In the genomic region with DNA sequence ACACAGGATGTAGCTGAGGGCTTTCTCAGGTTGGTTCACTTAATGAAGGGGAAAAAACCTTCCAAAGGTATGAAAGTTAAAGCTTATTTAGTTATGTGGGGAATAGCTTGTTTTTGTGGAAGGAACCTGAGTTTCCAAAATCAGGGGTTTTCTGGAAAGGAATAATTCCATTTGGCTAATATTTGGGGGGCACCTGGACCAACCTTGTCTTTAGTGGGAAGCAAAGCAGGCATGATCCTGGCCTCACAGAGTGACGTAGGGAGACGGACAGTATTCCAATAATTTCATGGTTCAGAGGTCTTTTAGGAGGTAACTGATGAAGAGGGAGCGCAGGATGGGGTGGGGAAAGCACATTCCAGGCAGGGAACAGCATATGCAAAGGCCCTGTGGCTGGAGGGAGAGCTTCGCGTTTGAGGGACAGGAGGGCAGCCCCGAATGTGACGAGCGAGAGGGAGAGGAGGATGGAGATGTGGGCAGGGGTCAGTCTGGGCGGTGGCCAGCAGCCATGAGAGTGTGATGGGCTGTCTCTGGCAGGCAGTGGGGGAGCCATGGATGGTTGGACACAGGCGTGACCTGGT, we compare ENCODE assay signal across 1 cellular context.
TF ChIP-seq lines count a peak whose summit lies in the region.

No MANE protein-coding gene starts in this region.

TF ChIP-seq in K562, 482 proteins besides CTCF, POLR2A, EP300 and RAD21 (continued from another document):
- TF ChIP-seq, protein P1, sequence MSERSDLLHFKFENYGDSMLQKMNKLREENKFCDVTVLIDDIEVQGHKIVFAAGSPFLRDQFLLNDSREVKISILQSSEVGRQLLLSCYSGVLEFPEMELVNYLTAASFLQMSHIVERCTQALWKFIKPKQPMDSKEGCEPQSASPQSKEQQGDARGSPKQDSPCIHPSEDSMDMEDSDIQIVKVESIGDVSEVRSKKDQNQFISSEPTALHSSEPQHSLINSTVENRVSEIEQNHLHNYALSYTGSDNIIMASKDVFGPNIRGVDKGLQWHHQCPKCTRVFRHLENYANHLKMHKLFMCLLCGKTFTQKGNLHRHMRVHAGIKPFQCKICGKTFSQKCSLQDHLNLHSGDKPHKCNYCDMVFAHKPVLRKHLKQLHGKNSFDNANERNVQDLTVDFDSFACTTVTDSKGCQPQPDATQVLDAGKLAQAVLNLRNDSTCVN (CRISPR knock-in tag; IDR thresholded peaks at IDR 0.05) = no peak
